Comparison of ENCODE assay signal across 9 cellular contexts in the genomic region with DNA sequence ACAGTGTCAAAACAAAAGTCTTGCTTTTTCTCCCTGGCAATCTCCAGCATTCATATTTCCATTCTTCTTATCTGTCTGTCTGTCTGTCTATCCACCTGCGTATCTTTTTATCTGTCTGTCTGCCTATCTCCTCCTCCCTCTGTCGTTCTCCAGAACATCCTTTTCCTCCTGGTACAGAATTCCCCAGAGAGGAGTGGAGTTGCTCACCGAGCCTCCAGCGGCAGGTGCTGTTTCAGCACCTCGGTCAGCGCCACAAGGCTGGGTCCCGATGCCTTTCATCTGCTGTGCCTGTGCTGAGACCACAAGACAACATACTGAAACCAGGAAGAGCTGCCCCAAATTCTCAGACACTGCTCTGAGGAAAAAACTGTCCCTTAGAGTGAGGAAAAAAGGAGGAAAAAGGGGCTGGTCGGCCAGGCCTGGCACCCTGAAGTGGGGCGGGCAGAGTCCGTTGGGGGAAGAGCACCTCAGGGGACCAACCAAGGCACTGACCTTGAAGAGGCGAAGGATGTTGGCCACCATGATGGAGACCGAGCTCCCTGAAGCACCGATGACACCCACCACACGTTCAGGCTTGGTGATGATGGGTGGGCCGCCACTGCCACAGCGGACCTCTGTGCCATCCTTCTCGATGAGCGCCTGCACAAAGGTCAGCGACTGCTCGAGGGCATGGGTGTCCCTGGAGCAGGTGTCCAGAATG. TPM values are rescaled to one million over a fixed set of nuclear protein-coding genes. Genes with fewer than 3 reads are reported as not detected.
A peak's percentile ranks its signal among the peaks of the same experiment; 100 is the strongest.
DNase-seq lines count a peak whose midpoint lies in the region; ATAC-seq and TF ChIP-seq lines count a peak whose summit lies in the region.
"Had no signal": no experiment of that assay in that cellular context is flagged by ENCODE, and none has a peak within 500 bp of the region (broad histone marks: within the 10 kb centered on the region; RNA-seq: fewer than 3 reads in every experiment).

No MANE protein-coding gene starts in this region.

- H3K4me3 Mint-ChIP-seq in T-cell: no peak overlapping the region
- no peak overlapping the region for H3K4me3 Mint-ChIP-seq in stimulated activated naive B cell treated with anti-CD40 and anti-IgM and Interleukin-4, amounts not matched to agents 10 μg/mL and 1 μg/mL and 100 μg/mL, for 72 hours
- H3K4me3 Mint-ChIP-seq in stimulated activated memory B cell treated with anti-CD40 and anti-IgM and Interleukin-4, amounts not matched to agents 10 μg/mL and 1 μg/mL and 100 μg/mL, for 72 hours: no peak overlapping the region

- H3K9me3 Mint-ChIP-seq in T-cell: peaks cover 0 to 3% (median 0%) of the 10 kb centered on the region in 3 donors
- H3K9me3 Mint-ChIP-seq in stimulated activated naive B cell treated with anti-CD40 and anti-IgM and Interleukin-4, amounts not matched to agents 10 μg/mL and 1 μg/mL and 100 μg/mL, for 72 hours: no peaks in the 10 kb centered on the region
- no peaks in the 10 kb centered on the region for H3K9me3 Mint-ChIP-seq in stimulated activated memory B cell treated with anti-CD40 and anti-IgM and Interleukin-4, amounts not matched to agents 10 μg/mL and 1 μg/mL and 100 μg/mL, for 72 hours

- H3K27ac Mint-ChIP-seq in T-cell: peak overlapping the region in 1 of 2 donors; percentile 58
- H3K27ac Mint-ChIP-seq in stimulated activated naive B cell treated with anti-CD40 and anti-IgM and Interleukin-4, amounts not matched to agents 10 μg/mL and 1 μg/mL and 100 μg/mL, for 72 hours: no peak overlapping the region
- H3K27ac Mint-ChIP-seq in stimulated activated memory B cell treated with anti-CD40 and anti-IgM and Interleukin-4, amounts not matched to agents 10 μg/mL and 1 μg/mL and 100 μg/mL, for 72 hours: no peak overlapping the region

- no peaks in the 10 kb centered on the region for H3K4me1 ChIP-seq in foreskin keratinocyte
- H3K4me1 ChIP-seq in uterus: no peaks in the 10 kb centered on the region

- no peak overlapping the region for H3K27ac ChIP-seq in foreskin keratinocyte
- H3K27ac ChIP-seq in uterus: no peak overlapping the region

- CTCF ChIA-PET in HEK293T (lab: Yijun Ruan, JAX): no interaction called here
- CTCF ChIA-PET in T-cell (lab: Charles Lee): no interaction called here

- peak; percentile 58 for DNase-seq in AG08395 (ENCODE audit: low spot score)
- DNase-seq in HEK293T (ENCODE audit: extremely low spot score): peak; percentile 70
- DNase-seq in T-cell: peak in 20 of 34 experiments; percentile 8 to 41 (median 26)
- DNase-seq in foreskin keratinocyte: peak in 1 of 2 donors; percentile 20
- no peak for DNase-seq in DMS114 treated with DMSO at 0.1 percent for 48 hours (lab: John Stamatoyannopoulos, UW; ENCODE audit: unreplicated experiment)
- no peak for DNase-seq in uterus
- no peak for DNase-seq in stimulated activated naive B cell treated with anti-CD40 and anti-IgM and Interleukin-4, amounts not matched to agents 10 μg/mL and 1 μg/mL and 100 μg/mL, for 72 hours

- H3K4me1 Mint-ChIP-seq in T-cell: no peaks in the 10 kb centered on the region
- peaks cover 0 to 2% of the 10 kb centered on the region in 2 donors for H3K4me1 Mint-ChIP-seq in stimulated activated naive B cell treated with anti-CD40 and anti-IgM and Interleukin-4, amounts not matched to agents 10 μg/mL and 1 μg/mL and 100 μg/mL, for 72 hours
- no peaks in the 10 kb centered on the region for H3K4me1 Mint-ChIP-seq in stimulated activated memory B cell treated with anti-CD40 and anti-IgM and Interleukin-4, amounts not matched to agents 10 μg/mL and 1 μg/mL and 100 μg/mL, for 72 hours

- H3K4me3 ChIP-seq in uterus: no peak overlapping the region

- no peaks in the 10 kb centered on the region for H3K36me3 Mint-ChIP-seq in T-cell
- no peaks in the 10 kb centered on the region for H3K36me3 Mint-ChIP-seq in stimulated activated naive B cell treated with anti-CD40 and anti-IgM and Interleukin-4, amounts not matched to agents 10 μg/mL and 1 μg/mL and 100 μg/mL, for 72 hours
- H3K36me3 Mint-ChIP-seq in stimulated activated memory B cell treated with anti-CD40 and anti-IgM and Interleukin-4, amounts not matched to agents 10 μg/mL and 1 μg/mL and 100 μg/mL, for 72 hours: no peaks in the 10 kb centered on the region

- TF ChIP-seq POLR2A in uterus (IDR thresholded peaks at IDR 0.05): no peak

- ATAC-seq in T-cell (replicated peaks in 1 of 4) (no peak), foreskin keratinocyte (peak; percentile 26)
- ATAC-seq in stimulated activated naive B cell treated with anti-CD40 and anti-IgM and Interleukin-4, amounts not matched to agents 10 μg/mL and 1 μg/mL and 100 μg/mL, for 72 hours (replicated peaks): no peak
- no peak for ATAC-seq in stimulated activated memory B cell treated with anti-CD40 and anti-IgM and Interleukin-4, amounts not matched to agents 10 μg/mL and 1 μg/mL and 100 μg/mL, for 72 hours

- H3K9me3 ChIP-seq in uterus: no peaks in the 10 kb centered on the region

- POLR2A ChIA-PET in HEK293T (lab: Yijun Ruan, JAX): no interaction called here
- POLR2A ChIA-PET in T-cell (lab: Charles Lee): no interaction called here

- H3K36me3 ChIP-seq in uterus: no peaks in the 10 kb centered on the region

- peaks cover 45 to 73% of the 10 kb centered on the region in 2 donors for H3K27me3 Mint-ChIP-seq in T-cell
- peaks cover 61 to 80% of the 10 kb centered on the region in 2 donors for H3K27me3 Mint-ChIP-seq in stimulated activated naive B cell treated with anti-CD40 and anti-IgM and Interleukin-4, amounts not matched to agents 10 μg/mL and 1 μg/mL and 100 μg/mL, for 72 hours
- H3K27me3 Mint-ChIP-seq in stimulated activated memory B cell treated with anti-CD40 and anti-IgM and Interleukin-4, amounts not matched to agents 10 μg/mL and 1 μg/mL and 100 μg/mL, for 72 hours: peaks cover 83% of the 10 kb centered on the region

- H3K27me3 ChIP-seq in foreskin keratinocyte (peaks cover 21% of the 10 kb centered on the region), uterus (no peaks in the 10 kb centered on the region)

- intact Hi-C loops in uterus (cut with DNase I; ENCODE audit: low total_unique reads): no loop called here

- TF ChIP-seq CTCF in foreskin keratinocyte (conservative IDR thresholded peaks at IDR 0.05) (no peak), uterus (IDR thresholded peaks at IDR 0.05) (no peak)

TF ChIP-seq in HEK293T, 16 proteins besides CTCF, POLR2A, EP300 and RAD21:
- TF ChIP-seq NFRKB (IDR thresholded peaks at IDR 0.05) (no peak), ARNT (IDR thresholded peaks at IDR 0.05) (no peak), FOXA1 (IDR thresholded peaks at IDR 0.05) (no peak), TARDBP (IDR thresholded peaks at IDR 0.05) (no peak), SP1 (IDR thresholded peaks at IDR 0.05) (no peak), SUZ12 (IDR thresholded peaks at IDR 0.05) (no peak), CTBP1 (IDR thresholded peaks at IDR 0.05; ENCODE audit: borderline replicate concordance) (no peak), FOXK2 (IDR thresholded peaks at IDR 0.05) (no peak), HDGF (IDR thresholded peaks at IDR 0.05; ENCODE audit: borderline replicate concordance) (no peak)
TF ChIP-seq in HEK293T: peak in this region for 0.

RNA-seq across cellular contexts. Expression of a gene that starts 13.3 kb away (rescaled TPM):
- under 1 TPM in 4 of 5 donors, not detected in 1; 0.10 to 0.38 (median 0.21) TPM for total RNA-seq in T-cell
- total RNA-seq in foreskin keratinocyte: 0.04 and 0.07 TPM in 2 replicates
- 0.03 TPM in 1 of 2 replicates, not detected in the other for polyA plus RNA-seq in foreskin keratinocyte
- 1 to 10 TPM in 1 of 4 donors, under 1 TPM in 1, not detected in 2; 0.35 to 2.2 TPM for total RNA-seq in uterus
- total RNA-seq: T-helper 2 cell treated with Interferon-gamma antibody and Interleukin-4, amounts not matched to agents 100 ng/mL and 5 ng/mL, for 36 hours had no signal

Comparison
In these comparisons a context has a peak if more than half of its experiments do, and no peak if none do; other contexts are left out.
1. DNase-seq: peak in AG08395 (single experiment), HEK293T (single experiment) and T-cell (20 of 34); none in DMS114 treated with DMSO at 0.1 percent for 48 hours (single experiment), uterus (0 of 2) and stimulated activated naive B cell treated with anti-CD40 and anti-IgM and Interleukin-4, amounts not matched to agents 10 μg/mL and 1 μg/mL and 100 μg/mL, for 72 hours (single experiment).